In genomic region chr20:31968299-31969126, GRCh38 we compare ENCODE assay signal across 9 cellular contexts. TPM values are rescaled to one million over a fixed set of nuclear protein-coding genes. Genes with fewer than 3 reads are reported as not detected.
DNase-seq lines count a peak whose midpoint lies in the region; ATAC-seq, FAIRE-seq and TF ChIP-seq lines count a peak whose summit lies in the region.
"Had no signal": no experiment of that assay in that cellular context is flagged by ENCODE, and none has a peak within 500 bp of the region (broad histone marks: within the 10 kb centered on the region; RNA-seq: fewer than 3 reads in every experiment).

No MANE protein-coding gene starts in this region.

- H3K27ac ChIP-seq in endothelial cell of umbilical vein (ENCODE audit: insufficient read depth, low read depth, low read length), result no peak overlapping the region

- no peak overlapping the region for H3K9ac ChIP-seq in endothelial cell of umbilical vein (replicated peaks; ENCODE audit: extremely low read depth, insufficient read depth, low read length)

- peak overlapping the region; percentile 85 for H3K4me3 Mint-ChIP-seq in mesothelial cell of epicardium

- peak; percentile 46 for FAIRE-seq in endothelial cell of umbilical vein (lab: Jason Lieb, UNC)

- no peak overlapping the region for H3K4me2 ChIP-seq in endothelial cell of umbilical vein (ENCODE audit: insufficient read depth, low read length)

- DNase-seq in NCI-H82 (lab: John Stamatoyannopoulos, UW), result peak; percentile 64
- DNase-seq in NCI-H82 treated with DMSO at 0.1 percent for 48 hours (lab: John Stamatoyannopoulos, UW; ENCODE audit: unreplicated experiment), result no peak
- peak; percentile 66 for DNase-seq in NOMO-1 treated with DMSO at 0.1 percent for 48 hours (lab: John Stamatoyannopoulos, UW; ENCODE audit: unreplicated experiment)
- DNase-seq in activated T-cell treated with anti-CD3 and anti-CD28 coated beads for 24 hours (ENCODE audit: low read depth), result peak; percentile 73
- peak; percentile 69 for DNase-seq in endothelial cell of umbilical vein (ENCODE audit: low read depth, low spot score)
- DNase-seq in mesothelial cell of epicardium (ENCODE audit: low spot score in 2 of 2, unreplicated experiment in 2 of 2), result peak; percentile 86 to 99
- peak; percentile 67 to 75 for DNase-seq in stimulated activated CD8-positive, alpha-beta memory T cell treated with anti-CD3 and anti-CD28 coated beads, Interleukin-2, amount 100 ng/mL, for 48 hours (ENCODE audit: low read depth in 2 of 2)

- H3K27ac Mint-ChIP-seq in mesothelial cell of epicardium, result no peak overlapping the region

- H3K27me3 ChIP-seq in endothelial cell of umbilical vein (ENCODE audit: control insufficient read depth in 2 of 2, insufficient read depth in 2 of 2, low read length in 2 of 2), result peaks cover 24 to 25% of the 10 kb centered on the region in 2 experiments

- H3K36me3 ChIP-seq in endothelial cell of umbilical vein (ENCODE audit: control insufficient read depth in 2 of 2, extremely low read depth in 1 of 2, insufficient read depth in 2 of 2, low read length in 2 of 2), result no peaks in the 10 kb centered on the region

- no peaks in the 10 kb centered on the region for H4K20me1 ChIP-seq in endothelial cell of umbilical vein (replicated peaks; ENCODE audit: control insufficient read depth, extremely low read depth, insufficient read depth, low read length)

- peaks cover 6% of the 10 kb centered on the region for H3K4me1 Mint-ChIP-seq in mesothelial cell of epicardium

- no peaks in the 10 kb centered on the region for H3K36me3 Mint-ChIP-seq in mesothelial cell of epicardium

- H3K9me3 Mint-ChIP-seq in mesothelial cell of epicardium, result no peaks in the 10 kb centered on the region

- H3K27me3 Mint-ChIP-seq in mesothelial cell of epicardium (ENCODE audit: low read depth), result peaks cover 79% of the 10 kb centered on the region

- BruUV-seq in endothelial cell of umbilical vein (replicated peaks; lab: Mats Ljungman, UMichigan), result no TSS peak

- no peak for TF ChIP-seq POLR2A in endothelial cell of umbilical vein (IDR thresholded peaks at IDR 0.05; ENCODE audit: low read depth, low read length)

- no peak for ATAC-seq in GM21447 (IDR thresholded peaks at IDR 0.05; ENCODE audit: unreplicated experiment)

- H3K79me2 ChIP-seq in endothelial cell of umbilical vein (ENCODE audit: control insufficient read depth, insufficient read depth, low read length), result no peaks in the 10 kb centered on the region

- intact Hi-C loops in endothelial cell of umbilical vein (cut with micrococcal nuclease), result loop anchor here (1.0 kb wide), 1 partner anchor 40 kb away; no protein-coding TSS in a partner anchor

- no peak for TF ChIP-seq CTCF in endothelial cell of umbilical vein (IDR thresholded peaks at IDR 0.05; ENCODE audit: extremely low read depth in 1 of 2, insufficient read depth in 1 of 2, low read depth in 1 of 2, low read length in 2 of 2)
- no peak for TF ChIP-seq CTCF in mesothelial cell of epicardium (IDR thresholded peaks at IDR 0.05; ENCODE audit: unreplicated experiment)

- H2AFZ ChIP-seq in endothelial cell of umbilical vein (ENCODE audit: low read depth, low read length), result no peak overlapping the region

- no peaks in the 10 kb centered on the region for H3K9me3 ChIP-seq in endothelial cell of umbilical vein (replicated peaks; ENCODE audit: control insufficient read depth, insufficient read depth, low read length)

- H3K4me3 ChIP-seq in endothelial cell of umbilical vein (replicated peaks in 1 of 3; ENCODE audit: insufficient read depth in 1 of 3, low read depth in 1 of 3, low read length in 3 of 3), result no peak overlapping the region

- POLR2A ChIA-PET in endothelial cell of umbilical vein (lab: Charles Lee), result no interaction called here

- dilution Hi-C loops in endothelial cell of umbilical vein (cut with MboI; ENCODE audit: extremely low pct_ligation_motif_present, low sequenced_read_pairs), result no loop called here

- no peaks in the 10 kb centered on the region for H3K9me1 ChIP-seq in endothelial cell of umbilical vein (replicated peaks; ENCODE audit: control insufficient read depth, extremely low read depth, insufficient read depth, low read length)

- H3K4me1 ChIP-seq in endothelial cell of umbilical vein (ENCODE audit: control insufficient read depth, extremely low read depth, insufficient read depth, low read length), result no peaks in the 10 kb centered on the region

- CTCF ChIA-PET in endothelial cell of umbilical vein (lab: Charles Lee), result interaction anchor here (1.0 to 1.7 kb wide), 4 partner anchors 16 to 122 kb away, joined by 3 to 13 read pairs (median 6); partner anchors contain the start of gene PDRG1

TF ChIP-seq in endothelial cell of umbilical vein, 7 proteins besides CTCF, POLR2A, EP300 and RAD21:
- TF ChIP-seq GATA2 (IDR thresholded peaks at IDR 0.05; ENCODE audit: insufficient read depth, insufficient read length, low read depth, low read length), result no peak
- peak; percentile 57 for TF ChIP-seq POLR2AphosphoS5 (IDR thresholded peaks at IDR 0.05; ENCODE audit: insufficient read depth, low read depth, low read length)
- TF ChIP-seq EZH2 (IDR thresholded peaks at IDR 0.05; ENCODE audit: borderline replicate concordance, low read depth, low read length, severe bottlenecking), result peak; percentile 50
- TF ChIP-seq MYC (IDR thresholded peaks at IDR 0.05; ENCODE audit: low read depth, low read length), result no peak
- no peak for TF ChIP-seq JUN (IDR thresholded peaks at IDR 0.05; ENCODE audit: borderline replicate concordance, insufficient read depth, insufficient read length, low read depth)

RNA-seq across cellular contexts. Expression of gene XKR7, which starts 0.6 kb away (rescaled TPM):
- total RNA-seq in endothelial cell of umbilical vein, result 0.04 TPM in 1 of 2 replicates, not detected in the other
- not detected in 2 replicates for polyA plus RNA-seq in endothelial cell of umbilical vein
- not detected in 2 replicates for polyA plus RNA-seq in endothelial cell of umbilical vein (2011; cell fraction: cytosol; rRNA removed)
- not detected in 2 replicates for polyA plus RNA-seq in endothelial cell of umbilical vein (2011; cell fraction: nucleus; rRNA removed)
- polyA plus RNA-seq in endothelial cell of umbilical vein (2012), result not detected in 2 replicates
- not detected in 2 replicates for polyA minus RNA-seq in endothelial cell of umbilical vein
- polyA minus RNA-seq in endothelial cell of umbilical vein (2011; cell fraction: cytosol; rRNA and poly(A)+ RNA removed), result not detected
- polyA minus RNA-seq in endothelial cell of umbilical vein (2011; cell fraction: nucleus; rRNA and poly(A)+ RNA removed), result not detected in 2 replicates
- total RNA-seq in mesothelial cell of epicardium, result 0.25 to 0.32 TPM (median 0.29 TPM) in 3 replicates
- total RNA-seq: pulmonary artery endothelial cell had no signal

RNA-seq across cellular contexts. Expression of gene PDRG1, which starts 16.7 kb away (rescaled TPM):
- total RNA-seq in endothelial cell of umbilical vein (12.6 and 14.6 TPM in 2 replicates), mesothelial cell of epicardium (16.2 to 17.9 TPM (median 16.3 TPM) in 3 replicates)
- polyA plus RNA-seq in endothelial cell of umbilical vein, result 13.1 and 17.0 TPM in 2 replicates
- polyA plus RNA-seq in endothelial cell of umbilical vein (2011; cell fraction: cytosol; rRNA removed), result 19.2 and 19.9 TPM in 2 replicates
- 10.2 and 11.5 TPM in 2 replicates for polyA plus RNA-seq in endothelial cell of umbilical vein (2011; cell fraction: nucleus; rRNA removed)
- 14.1 and 16.3 TPM in 2 replicates for polyA plus RNA-seq in endothelial cell of umbilical vein (2012)
- 2.4 and 4.5 TPM in 2 replicates for polyA minus RNA-seq in endothelial cell of umbilical vein
- 6.5 TPM for polyA minus RNA-seq in endothelial cell of umbilical vein (2011; cell fraction: cytosol; rRNA and poly(A)+ RNA removed)
- 3.0 and 3.4 TPM in 2 replicates for polyA minus RNA-seq in endothelial cell of umbilical vein (2011; cell fraction: nucleus; rRNA and poly(A)+ RNA removed)

RNA-seq across cellular contexts. Expression of gene CCM2L, which starts 41.7 kb away (rescaled TPM):
- total RNA-seq in endothelial cell of umbilical vein (12.4 and 13.4 TPM in 2 replicates), mesothelial cell of epicardium (0.16 to 0.38 TPM in 2 of 3 replicates, not detected in the other)
- 10.8 and 15.1 TPM in 2 replicates for polyA plus RNA-seq in endothelial cell of umbilical vein
- 6.3 and 7.3 TPM in 2 replicates for polyA plus RNA-seq in endothelial cell of umbilical vein (2011; cell fraction: cytosol; rRNA removed)
- 13.5 and 15.0 TPM in 2 replicates for polyA plus RNA-seq in endothelial cell of umbilical vein (2011; cell fraction: nucleus; rRNA removed)
- polyA plus RNA-seq in endothelial cell of umbilical vein (2012), result 2.5 and 2.9 TPM in 2 replicates
- polyA minus RNA-seq in endothelial cell of umbilical vein, result 7.7 and 12.6 TPM in 2 replicates
- polyA minus RNA-seq in endothelial cell of umbilical vein (2011; cell fraction: cytosol; rRNA and poly(A)+ RNA removed), result not detected
- polyA minus RNA-seq in endothelial cell of umbilical vein (2011; cell fraction: nucleus; rRNA and poly(A)+ RNA removed), result 2.5 and 4.3 TPM in 2 replicates
